23 cellular contexts compared by ENCODE assay signal in the genomic region with DNA sequence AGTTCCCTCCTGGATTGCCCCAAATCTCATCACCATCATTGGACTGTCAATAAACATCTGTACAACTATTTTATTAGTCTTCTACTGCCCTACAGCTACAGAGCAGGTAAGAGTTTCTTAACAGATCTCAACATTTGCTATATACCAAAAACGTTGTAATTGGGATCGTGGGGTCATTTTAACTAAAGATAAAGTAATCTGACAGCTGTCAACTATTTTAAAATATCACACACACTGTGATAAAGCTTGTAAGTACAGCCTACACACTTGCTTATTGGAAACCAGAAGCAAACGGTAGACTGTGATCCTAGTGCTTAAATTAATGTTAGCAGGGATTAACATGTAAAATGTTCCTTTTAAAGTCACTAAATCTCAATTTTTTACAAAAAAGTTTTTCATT. TPM values are rescaled to one million over a fixed set of nuclear protein-coding genes. Genes with fewer than 3 reads are reported as not detected.
"Had no signal": no experiment of that assay in that cellular context is flagged by ENCODE, and none has a peak within 500 bp of the region (broad histone marks: within the 10 kb centered on the region; RNA-seq: fewer than 3 reads in every experiment).

No MANE protein-coding gene starts in this region.

- H3K4me2 ChIP-seq: hepatocyte had no signal

- H2AFZ ChIP-seq: hepatocyte had no signal

- H3K9me3 ChIP-seq: neutrophil, sigmoid colon, testis, tibial nerve, upper lobe of right lung, vagina had no signal

- H3K27ac ChIP-seq: coronary artery, hepatocyte, neutrophil, sigmoid colon, skin epidermis, testis, tibial nerve, upper lobe of right lung, vagina had no signal

- H3K27me3 ChIP-seq: hepatocyte, neutrophil, sigmoid colon, testis, tibial nerve, upper lobe of right lung, vagina had no signal

- ATAC-seq: left colon; left ventricle myocardium superior; naive thymus-derived CD4-positive, alpha-beta T cell; upper lobe of right lung had no signal

- H3K9me3 Mint-ChIP-seq: endodermal cell; naive thymus-derived CD4-positive, alpha-beta T cell; stimulated activated naive CD8-positive, alpha-beta T cell treated with anti-CD3 and anti-CD28 coated beads, Interleukin-15, Interleukin-2, amounts not matched to agents 100 ng/mL and 50 ng/mL, for 24 hours had no signal

- DNase-seq: effector CD4-positive, alpha-beta T cell; endodermal cell; foreskin melanocyte; head of caudate nucleus; left colon; left ventricle myocardium superior; naive thymus-derived CD4-positive, alpha-beta T cell; nephron progenitor cell; posterior cingulate gyrus; sigmoid colon; stimulated activated CD4-positive, alpha-beta T cell treated with anti-CD3 and anti-CD28 coated beads, Interleukin-12 subunit alpha, Interleukin-12 subunit beta, amount 100 ng/mL, for 4 hours; stimulated activated CD4-positive, alpha-beta T cell treated with anti-CD3 and anti-CD28 coated beads, Interleukin-2, amount 100 ng/mL, for 48 hours; testis; upper lobe of right lung had no signal

- H3K4me3 Mint-ChIP-seq: endodermal cell; nephron progenitor cell; stimulated activated naive CD8-positive, alpha-beta T cell treated with anti-CD3 and anti-CD28 coated beads, Interleukin-15, Interleukin-2, amounts not matched to agents 100 ng/mL and 50 ng/mL, for 24 hours had no signal

- H3K27me3 Mint-ChIP-seq: naive thymus-derived CD4-positive, alpha-beta T cell; stimulated activated naive CD8-positive, alpha-beta T cell treated with anti-CD3 and anti-CD28 coated beads, Interleukin-15, Interleukin-2, amounts not matched to agents 100 ng/mL and 50 ng/mL, for 24 hours had no signal

- H3K4me3 ChIP-seq: coronary artery, hepatocyte, lung, sigmoid colon, skin epidermis, testis, tibial nerve, upper lobe of right lung, vagina had no signal

- H3K27ac Mint-ChIP-seq: stimulated activated naive CD8-positive, alpha-beta T cell treated with anti-CD3 and anti-CD28 coated beads, Interleukin-15, Interleukin-2, amounts not matched to agents 100 ng/mL and 50 ng/mL, for 24 hours had no signal

RNA-seq across cellular contexts. Expression of a gene that starts 52.5 kb away (rescaled TPM):
- total RNA-seq: osteocyte had no signal
